9 cellular contexts compared by ENCODE assay signal in genomic region chr4:102574317-102574716, GRCh38.
DNase-seq lines count a peak whose midpoint lies in the region; ATAC-seq, FAIRE-seq and TF ChIP-seq lines count a peak whose summit lies in the region.
"Had no signal": no experiment of that assay in that cellular context is flagged by ENCODE, and none has a peak within 500 bp of the region (broad histone marks: within the 10 kb centered on the region; RNA-seq: fewer than 3 reads in every experiment).

No MANE protein-coding gene starts in this region.

- peaks cover 65% of the 10 kb centered on the region for H3K36me3 Mint-ChIP-seq in activated naive CD4-positive, alpha-beta T cell treated with anti-CD3 and anti-CD28 coated beads, Interleukin-2, amount 10 ng/mL, durations not matched to agents 7 days and 5 days
- peaks cover 93% of the 10 kb centered on the region for H3K36me3 Mint-ChIP-seq in stimulated activated effector memory CD8-positive, alpha-beta T cell treated with anti-CD3 and anti-CD28 coated beads, Interleukin-12 subunit alpha, Interleukin-12 subunit beta, amount 100 ng/mL, for 72 hours

- ATAC-seq in stimulated activated effector memory CD8-positive, alpha-beta T cell treated with anti-CD3 and anti-CD28 coated beads, Interleukin-12 subunit alpha, Interleukin-12 subunit beta, amount 100 ng/mL, for 72 hours = peak; percentile 19

- CTCF ChIA-PET in activated naive CD4-positive, alpha-beta T cell treated with anti-CD3 and anti-CD28 coated beads, Interleukin-2, amount 10 ng/mL, durations not matched to agents 7 days and 5 days (lab: Charles Lee) = interaction anchor here (0.6 to 0.8 kb wide), 2 partner anchors 9 to 10 kb away, joined by 3 to 5 read pairs; no protein-coding TSS in a partner anchor

- H3K9me3 Mint-ChIP-seq in activated naive CD4-positive, alpha-beta T cell treated with anti-CD3 and anti-CD28 coated beads, Interleukin-2, amount 10 ng/mL, durations not matched to agents 7 days and 5 days = peaks cover 2% of the 10 kb centered on the region
- H3K9me3 Mint-ChIP-seq in stimulated activated effector memory CD8-positive, alpha-beta T cell treated with anti-CD3 and anti-CD28 coated beads, Interleukin-12 subunit alpha, Interleukin-12 subunit beta, amount 100 ng/mL, for 72 hours = no peaks in the 10 kb centered on the region

- no peaks in the 10 kb centered on the region for H3K27me3 Mint-ChIP-seq in activated naive CD4-positive, alpha-beta T cell treated with anti-CD3 and anti-CD28 coated beads, Interleukin-2, amount 10 ng/mL, durations not matched to agents 7 days and 5 days

- H3K4me3 Mint-ChIP-seq in activated naive CD4-positive, alpha-beta T cell treated with anti-CD3 and anti-CD28 coated beads, Interleukin-2, amount 10 ng/mL, durations not matched to agents 7 days and 5 days = no peak overlapping the region
- no peak overlapping the region for H3K4me3 Mint-ChIP-seq in stimulated activated effector memory CD8-positive, alpha-beta T cell treated with anti-CD3 and anti-CD28 coated beads, Interleukin-12 subunit alpha, Interleukin-12 subunit beta, amount 100 ng/mL, for 72 hours

- TF ChIP-seq POLR2A in GM12891 (IDR thresholded peaks at IDR 0.05; ENCODE audit: low read depth, low read length) = no peak

- no peak for DNase-seq in activated naive CD4-positive, alpha-beta T cell treated with anti-CD3 and anti-CD28 coated beads, Interleukin-2, amount 10 ng/mL, durations not matched to agents 7 days and 5 days
- no peak for DNase-seq in activated naive CD4-positive, alpha-beta T cell (lab: John Stamatoyannopoulos, UW)
- DNase-seq in MV-4-11 (lab: John Stamatoyannopoulos, UW) = peak; percentile 85
- peak; percentile 82 for DNase-seq in amniotic epithelial cell (ENCODE audit: low read depth)
- no peak for DNase-seq in stimulated activated effector memory CD8-positive, alpha-beta T cell treated with anti-CD3 and anti-CD28 coated beads, Interleukin-12 subunit alpha, Interleukin-12 subunit beta, amount 100 ng/mL, for 72 hours (ENCODE audit: low spot score in 2 of 2)
- no peak for DNase-seq in T-helper 9 cell
- DNase-seq in GM12891 (ENCODE audit: insufficient read length, low spot score) = no peak
- no peak for DNase-seq in SW 1271 (lab: John Stamatoyannopoulos, UW)
- DNase-seq: C1 segment of cervical spinal cord had no signal

- FAIRE-seq in GM12891 (lab: Jason Lieb, UNC) = no peak

- peak overlapping the region; percentile 73 for H3K27ac Mint-ChIP-seq in activated naive CD4-positive, alpha-beta T cell treated with anti-CD3 and anti-CD28 coated beads, Interleukin-2, amount 10 ng/mL, durations not matched to agents 7 days and 5 days
- H3K27ac Mint-ChIP-seq in stimulated activated effector memory CD8-positive, alpha-beta T cell treated with anti-CD3 and anti-CD28 coated beads, Interleukin-12 subunit alpha, Interleukin-12 subunit beta, amount 100 ng/mL, for 72 hours = peak overlapping the region; percentile 14

- H3K4me1 Mint-ChIP-seq in activated naive CD4-positive, alpha-beta T cell treated with anti-CD3 and anti-CD28 coated beads, Interleukin-2, amount 10 ng/mL, durations not matched to agents 7 days and 5 days = peaks cover 72% of the 10 kb centered on the region
- H3K4me1 Mint-ChIP-seq in stimulated activated effector memory CD8-positive, alpha-beta T cell treated with anti-CD3 and anti-CD28 coated beads, Interleukin-12 subunit alpha, Interleukin-12 subunit beta, amount 100 ng/mL, for 72 hours = peaks cover 43% of the 10 kb centered on the region

TF ChIP-seq in GM12891, 5 proteins besides CTCF, POLR2A, EP300 and RAD21:
- TF ChIP-seq TAF1 (IDR thresholded peaks at IDR 0.05; ENCODE audit: low read depth, low read length) (no peak), POU2F2 (IDR thresholded peaks at IDR 0.05; ENCODE audit: low read depth, low read length) (no peak)

Comparison
In these comparisons a context has a peak if more than half of its experiments do, and no peak if none do; other contexts are left out.
1. DNase-seq: peak in MV-4-11 (single experiment) and amniotic epithelial cell (single experiment); none in activated naive CD4-positive, alpha-beta T cell treated with anti-CD3 and anti-CD28 coated beads, Interleukin-2, amount 10 ng/mL, durations not matched to agents 7 days and 5 days (single experiment), activated naive CD4-positive, alpha-beta T cell (0 of 4), stimulated activated effector memory CD8-positive, alpha-beta T cell treated with anti-CD3 and anti-CD28 coated beads, Interleukin-12 subunit alpha, Interleukin-12 subunit beta, amount 100 ng/mL, for 72 hours (0 of 2), T-helper 9 cell (single experiment), GM12891 (single experiment) and SW 1271 (0 of 2).